In genomic region chr9:26935847-26936246, GRCh38 we compare ENCODE assay signal across 16 cellular contexts. TPM values are rescaled to one million over a fixed set of nuclear protein-coding genes. Genes with fewer than 3 reads are reported as not detected.
DNase-seq lines count a peak whose midpoint lies in the region; ATAC-seq, FAIRE-seq and TF ChIP-seq lines count a peak whose summit lies in the region.
"Had no signal": no experiment of that assay in that cellular context is flagged by ENCODE, and none has a peak within 500 bp of the region (broad histone marks: within the 10 kb centered on the region; RNA-seq: fewer than 3 reads in every experiment).

No MANE protein-coding gene starts in this region.

- H3K9me3 ChIP-seq in A549, result peaks cover 11% of the 10 kb centered on the region
- peaks cover 17% of the 10 kb centered on the region; the same call in 1 of the 2 replicates for H3K9me3 ChIP-seq in SK-N-MC (ENCODE audit: low read depth, low read length)
- peaks cover 6% of the 10 kb centered on the region for H3K9me3 ChIP-seq in hepatocyte (ENCODE audit: low read depth)
- H3K9me3 ChIP-seq: BE2C, Peyer's patch had no signal

- H3K36me3 ChIP-seq in GM23338 (ENCODE audit: insufficient read depth) (0 out of 2 replicates have a peak, but pooled peaks cover 4% of the 10 kb centered on the region), SK-N-MC (ENCODE audit: insufficient read depth, low read length) (peaks cover 50% of the 10 kb centered on the region), hepatocyte (replicated peaks; ENCODE audit: insufficient read depth, low read depth) (no peaks in the 10 kb centered on the region)
- H3K36me3 ChIP-seq: Peyer's patch had no signal

- H3K9me2 ChIP-seq in GM23338 (ENCODE audit: insufficient read depth) (no peaks in the 10 kb centered on the region), hepatocyte (replicated peaks; ENCODE audit: insufficient read depth) (no peaks in the 10 kb centered on the region)

- peaks cover 13% of the 10 kb centered on the region; the same call in 2 of the 3 replicates for H3K4me1 ChIP-seq in A549
- H3K4me1 ChIP-seq in GM23338 (ENCODE audit: insufficient read depth), result peaks cover 16% of the 10 kb centered on the region
- H3K4me1 ChIP-seq in hepatocyte (ENCODE audit: insufficient read depth), result no peaks in the 10 kb centered on the region

- CTCF ChIA-PET in A549 (lab: Yijun Ruan, JAX), result interaction anchor here (0.6 to 1.9 kb wide), 4 partner anchors 39 to 1473 kb away, joined by 3 to 5 read pairs (median 4); partner anchors contain the start of gene CAAP1

- TF ChIP-seq CTCF in A549 (IDR thresholded peaks at IDR 0.05), result no peak
- no peak for TF ChIP-seq CTCF in GM23338 (conservative IDR thresholded peaks at IDR 0.05; ENCODE audit: low read depth in 2 of 2)
- no peak for TF ChIP-seq CTCF in hepatocyte (IDR thresholded peaks at IDR 0.05; ENCODE audit: poor library complexity)

- peaks cover 4% of the 10 kb centered on the region for H3K27me3 Mint-ChIP-seq in GM23338 (ENCODE audit: insufficient read depth, low read depth, poor library complexity)
- H3K27me3 Mint-ChIP-seq in activated naive CD8-positive, alpha-beta T cell treated with anti-CD3 and anti-CD28 coated beads, Interleukin-2, amount 50 U/mL, for 24 hours, result no peaks in the 10 kb centered on the region
- no peaks in the 10 kb centered on the region for H3K27me3 Mint-ChIP-seq in immature natural killer cell (ENCODE audit: low read depth in 3 of 3)
- H3K27me3 Mint-ChIP-seq: CD4-positive, alpha-beta memory T cell had no signal

- H3K4me3 Mint-ChIP-seq in GM23338, result no peak overlapping the region
- no peak overlapping the region for H3K4me3 Mint-ChIP-seq in activated naive CD8-positive, alpha-beta T cell treated with anti-CD3 and anti-CD28 coated beads, Interleukin-2, amount 50 U/mL, for 24 hours
- H3K4me3 Mint-ChIP-seq in immature natural killer cell, result no peak overlapping the region

- H3K27ac ChIP-seq in A549, result peak overlapping the region; percentile 21 to 51; a peak in 2 of 6 replicates
- peak overlapping the region; percentile 75; the same call in 1 of the 2 replicates for H3K27ac ChIP-seq in GM23338 (ENCODE audit: low read depth)
- peak overlapping the region; percentile 87 for H3K27ac ChIP-seq in SK-N-MC
- H3K27ac ChIP-seq in hepatocyte, result peak overlapping the region; percentile 21
- H3K27ac ChIP-seq: HL-60, Peyer's patch had no signal

- FAIRE-seq in A549 (lab: Jason Lieb, UNC), result no peak
- FAIRE-seq: GM12891 had no signal

- TF ChIP-seq EP300 in A549 (IDR thresholded peaks at IDR 0.05), result no peak

- H4K20me1 ChIP-seq in GM23338 (replicated peaks; ENCODE audit: insufficient read depth), result peaks cover 14% of the 10 kb centered on the region
- H4K20me1 ChIP-seq in hepatocyte (ENCODE audit: insufficient read depth, poor library complexity, severe bottlenecking), result no peaks in the 10 kb centered on the region

- H2AFZ ChIP-seq in GM23338 (no peak overlapping the region), hepatocyte (no peak overlapping the region)

- H3K27me3 ChIP-seq in GM23338 (ENCODE audit: insufficient read depth) (no peaks in the 10 kb centered on the region), hepatocyte (no peaks in the 10 kb centered on the region)
- H3K27me3 ChIP-seq: BE2C, Peyer's patch had no signal

- POLR2A ChIA-PET in A549 (lab: Yijun Ruan, JAX), result no interaction called here

- H3K27ac Mint-ChIP-seq in GM23338, result peak overlapping the region; percentile 94; the same call in 1 of the 2 replicates
- no peak overlapping the region for H3K27ac Mint-ChIP-seq in activated naive CD8-positive, alpha-beta T cell treated with anti-CD3 and anti-CD28 coated beads, Interleukin-2, amount 50 U/mL, for 24 hours
- H3K27ac Mint-ChIP-seq in immature natural killer cell, result no peak overlapping the region

- H3K9me3 Mint-ChIP-seq in GM23338, result peaks cover 2% of the 10 kb centered on the region; the same call in 2 of the 3 replicates
- no peaks in the 10 kb centered on the region for H3K9me3 Mint-ChIP-seq in activated naive CD8-positive, alpha-beta T cell treated with anti-CD3 and anti-CD28 coated beads, Interleukin-2, amount 50 U/mL, for 24 hours
- peaks cover 0 to 9% (median 6%) of the 10 kb centered on the region in 6 donors for H3K9me3 Mint-ChIP-seq in immature natural killer cell

- H3K79me2 ChIP-seq in GM23338 (replicated peaks; ENCODE audit: insufficient read depth) (peaks cover 91% of the 10 kb centered on the region), hepatocyte (peaks cover 86% of the 10 kb centered on the region)

- H3K36me3 Mint-ChIP-seq in GM23338 (ENCODE audit: low read depth) (peaks cover 19% of the 10 kb centered on the region; the same call in 2 of the 3 replicates), immature natural killer cell (peaks cover 4 to 13% (median 11%) of the 10 kb centered on the region in 3 donors)
- peaks cover 37% of the 10 kb centered on the region for H3K36me3 Mint-ChIP-seq in activated naive CD8-positive, alpha-beta T cell treated with anti-CD3 and anti-CD28 coated beads, Interleukin-2, amount 50 U/mL, for 24 hours (ENCODE audit: low read depth)

- ATAC-seq in A549 (no peak), GM23338 (no peak), GM19328 (IDR thresholded peaks at IDR 0.05; ENCODE audit: unreplicated experiment) (no peak)
- no peak for ATAC-seq in activated naive CD8-positive, alpha-beta T cell treated with anti-CD3 and anti-CD28 coated beads, Interleukin-2, amount 50 U/mL, for 24 hours

- H3F3A ChIP-seq in GM23338 (replicated peaks; ENCODE audit: low read depth), result no peaks in the 10 kb centered on the region

- H3K4me1 Mint-ChIP-seq in GM23338, result peaks cover 22% of the 10 kb centered on the region
- H3K4me1 Mint-ChIP-seq in activated naive CD8-positive, alpha-beta T cell treated with anti-CD3 and anti-CD28 coated beads, Interleukin-2, amount 50 U/mL, for 24 hours, result peaks cover 37% of the 10 kb centered on the region
- peaks cover 43 to 83% of the 10 kb centered on the region in 2 donors for H3K4me1 Mint-ChIP-seq in immature natural killer cell

- no peak overlapping the region for H3K4me3 ChIP-seq in A549
- H3K4me3 ChIP-seq in GM23338, result no peak overlapping the region
- H3K4me3 ChIP-seq in SK-N-MC, result peak overlapping the region; percentile 17; the same call in 1 of the 2 replicates
- H3K4me3 ChIP-seq in hepatocyte, result no peak overlapping the region
- H3K4me3 ChIP-seq: Peyer's patch had no signal

- DNase-seq in A549 (ENCODE audit: low read depth in 1 of 2, low spot score in 1 of 2) (no peak), GM23338 (ENCODE audit: low spot score) (no peak), SK-N-MC (ENCODE audit: low read depth, low spot score) (no peak), hepatocyte (ENCODE audit: low spot score) (no peak), immature natural killer cell (no peak)
- no peak for DNase-seq in activated naive CD8-positive, alpha-beta T cell treated with anti-CD3 and anti-CD28 coated beads, Interleukin-2, amount 50 U/mL, for 24 hours
- DNase-seq: BE2C; CD4-positive, alpha-beta memory T cell; DMS79; GOT3; MV-4-11; Peyer's patch; SHP77 had no signal

- no peak for TF ChIP-seq RAD21 in A549 (conservative IDR thresholded peaks at IDR 0.05 in 1 of 2, IDR thresholded peaks at IDR 0.05 in 1 of 2)

- H3K4me2 ChIP-seq in A549 (peak overlapping the region; percentile 8; the same call in 1 of the 3 replicates), GM23338 (no peak overlapping the region), hepatocyte (no peak overlapping the region)

- H3K9ac ChIP-seq in SK-N-MC (ENCODE audit: insufficient read length), result peak overlapping the region; percentile 64

- no peak for TF ChIP-seq POLR2A in A549 (IDR thresholded peaks at IDR 0.05; ENCODE audit: low read length)

TF ChIP-seq in A549, 52 proteins besides CTCF, POLR2A, EP300 and RAD21 (continues in another document):
- no peak for TF ChIP-seq JUN (IDR thresholded peaks at IDR 0.05)
- TF ChIP-seq RARB (CRISPR knock-in tag; IDR thresholded peaks at IDR 0.05), result no peak
- TF ChIP-seq NPAS2 (CRISPR knock-in tag; IDR thresholded peaks at IDR 0.05; ENCODE audit: borderline replicate concordance), result no peak

TF ChIP-seq in GM23338, 12 proteins besides CTCF, POLR2A, EP300 and RAD21 (continues in another document):
- no peak for TF ChIP-seq ZNF114 (CRISPR knock-in tag; IDR thresholded peaks at IDR 0.05)

RNA-seq across cellular contexts. Expression of gene PLAA, which starts 11.2 kb away (rescaled TPM):
- polyA plus RNA-seq in A549 (2011; rRNA removed) (22.5 and 25.5 TPM in 2 replicates), A549 (2017; fragmentation: RNase III; extraction: RNeasy Plus Mini Kit Qiagen cat#74134 plus additional on column Dnase treatment) (37.5 to 39.8 TPM (median 38.4 TPM) in 3 replicates), GM23338 (2016; fragmentation: Nextera tagmentation; extraction: Ambion mirVana) (21.3 and 24.8 TPM in 2 replicates), hepatocyte (22.8 and 26.7 TPM in 2 replicates), immature natural killer cell (10 to 100 TPM; 11.4 to 26.5 (median 24.2) TPM)
- polyA plus RNA-seq in A549 (2012; cell fraction: cytosol; rRNA removed), result 11.7 and 14.0 TPM in 2 replicates
- 12.9 and 14.5 TPM in 2 replicates for polyA plus RNA-seq in A549 (2012; cell fraction: nucleus; rRNA removed)
- 16.6 and 26.6 TPM in 2 replicates for polyA minus RNA-seq in A549 (2011; rRNA and poly(A)+ RNA removed)
- total RNA-seq in GM23338 (2014; rRNA removed; shearing (Covaris generic)), result 72.1 and 78.3 TPM in 2 replicates
- total RNA-seq in hepatocyte, result 24.7 and 33.9 TPM in 2 replicates

RNA-seq across cellular contexts. Expression of gene IFT74, which starts 20.4 kb away (rescaled TPM):
- polyA plus RNA-seq in A549 (2011; rRNA removed) (17.3 and 26.3 TPM in 2 replicates), A549 (2017; fragmentation: RNase III; extraction: RNeasy Plus Mini Kit Qiagen cat#74134 plus additional on column Dnase treatment) (15.7 to 16.4 TPM (median 16.1 TPM) in 3 replicates), GM23338 (2016; fragmentation: Nextera tagmentation; extraction: Ambion mirVana) (20.9 and 30.0 TPM in 2 replicates), hepatocyte (9.6 and 12.6 TPM in 2 replicates), immature natural killer cell (1 to 10 TPM; 4.3 to 9.7 (median 4.6) TPM)
- polyA plus RNA-seq in A549 (2012; cell fraction: cytosol; rRNA removed), result 4.0 and 4.6 TPM in 2 replicates
- polyA plus RNA-seq in A549 (2012; cell fraction: nucleus; rRNA removed), result 4.6 and 6.7 TPM in 2 replicates
- 12.7 and 25.4 TPM in 2 replicates for polyA minus RNA-seq in A549 (2011; rRNA and poly(A)+ RNA removed)
- 14.1 and 14.6 TPM in 2 replicates for total RNA-seq in GM23338 (2014; rRNA removed; shearing (Covaris generic))
- 14.8 and 15.3 TPM in 2 replicates for total RNA-seq in hepatocyte

RNA-seq across cellular contexts. Expression of gene CAAP1, which starts 43.2 kb away (rescaled TPM):
- polyA plus RNA-seq in A549 (2011; rRNA removed) (22.4 and 32.8 TPM in 2 replicates), A549 (2017; fragmentation: RNase III; extraction: RNeasy Plus Mini Kit Qiagen cat#74134 plus additional on column Dnase treatment) (21.2 to 23.7 TPM (median 23.3 TPM) in 3 replicates), GM23338 (2016; fragmentation: Nextera tagmentation; extraction: Ambion mirVana) (56.2 and 59.7 TPM in 2 replicates), hepatocyte (15.1 and 21.2 TPM in 2 replicates), immature natural killer cell (10 to 100 TPM; 14.5 to 16.7 (median 16.7) TPM)
- 14.1 and 14.6 TPM in 2 replicates for polyA plus RNA-seq in A549 (2012; cell fraction: cytosol; rRNA removed)
- 10.3 and 12.5 TPM in 2 replicates for polyA plus RNA-seq in A549 (2012; cell fraction: nucleus; rRNA removed)
- 5.3 and 6.7 TPM in 2 replicates for polyA minus RNA-seq in A549 (2011; rRNA and poly(A)+ RNA removed)
- total RNA-seq in GM23338 (2014; rRNA removed; shearing (Covaris generic)), result 47.9 and 57.9 TPM in 2 replicates
- total RNA-seq in hepatocyte, result 29.1 and 39.8 TPM in 2 replicates

Comparison
In these comparisons a context has a peak if more than half of its experiments do, and no peak if none do; other contexts are left out.
1. H3K27ac ChIP-seq: peak in every context shown above with its lines; median percentile 87 in SK-N-MC; 75 in GM23338; 36 in A549; 21 in hepatocyte.